1 cellular context compared by ENCODE assay signal in the genomic region with DNA sequence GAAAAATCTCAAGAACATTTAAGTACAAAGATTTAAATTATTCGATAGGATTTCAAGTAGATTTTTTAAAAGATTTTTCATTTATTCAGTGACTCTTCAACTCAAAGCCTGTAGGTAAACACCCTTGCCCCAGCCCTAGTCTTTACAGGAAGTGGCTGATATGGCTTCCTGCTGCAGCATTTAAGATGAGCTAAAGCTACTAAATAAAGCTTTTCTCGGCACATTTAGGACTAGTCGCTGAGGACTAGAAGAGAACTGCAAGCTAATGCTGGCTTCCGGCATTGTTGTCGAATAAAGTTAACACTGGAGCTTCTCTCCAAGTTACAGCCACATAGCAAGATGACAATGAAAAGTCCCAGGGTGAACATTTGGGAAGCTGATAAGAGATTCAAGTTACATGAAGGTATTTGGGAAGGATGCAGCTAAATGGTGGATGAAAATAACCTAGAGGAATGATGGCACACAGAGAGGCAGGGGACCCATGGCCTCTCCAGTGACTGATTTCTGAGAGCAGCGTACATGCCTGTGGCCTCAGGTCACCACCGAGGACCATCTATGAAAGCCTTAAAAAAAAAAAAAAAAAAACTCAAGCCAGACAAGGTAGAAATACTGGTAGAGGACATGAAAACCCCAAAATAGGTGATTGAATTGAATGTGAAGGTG.
TF ChIP-seq lines count a peak whose summit lies in the region.

No MANE protein-coding gene starts in this region.

TF ChIP-seq in SK-N-SH, 30 proteins besides CTCF, POLR2A, EP300 and RAD21:
- TF ChIP-seq TCF12 (IDR thresholded peaks at IDR 0.05) (no peak), FOXJ3 (CRISPR knock-in tag; IDR thresholded peaks at IDR 0.05) (no peak), NRF1 (IDR thresholded peaks at IDR 0.05; ENCODE audit: low read depth, low read length) (no peak)
- TF ChIP-seq, protein P1, sequence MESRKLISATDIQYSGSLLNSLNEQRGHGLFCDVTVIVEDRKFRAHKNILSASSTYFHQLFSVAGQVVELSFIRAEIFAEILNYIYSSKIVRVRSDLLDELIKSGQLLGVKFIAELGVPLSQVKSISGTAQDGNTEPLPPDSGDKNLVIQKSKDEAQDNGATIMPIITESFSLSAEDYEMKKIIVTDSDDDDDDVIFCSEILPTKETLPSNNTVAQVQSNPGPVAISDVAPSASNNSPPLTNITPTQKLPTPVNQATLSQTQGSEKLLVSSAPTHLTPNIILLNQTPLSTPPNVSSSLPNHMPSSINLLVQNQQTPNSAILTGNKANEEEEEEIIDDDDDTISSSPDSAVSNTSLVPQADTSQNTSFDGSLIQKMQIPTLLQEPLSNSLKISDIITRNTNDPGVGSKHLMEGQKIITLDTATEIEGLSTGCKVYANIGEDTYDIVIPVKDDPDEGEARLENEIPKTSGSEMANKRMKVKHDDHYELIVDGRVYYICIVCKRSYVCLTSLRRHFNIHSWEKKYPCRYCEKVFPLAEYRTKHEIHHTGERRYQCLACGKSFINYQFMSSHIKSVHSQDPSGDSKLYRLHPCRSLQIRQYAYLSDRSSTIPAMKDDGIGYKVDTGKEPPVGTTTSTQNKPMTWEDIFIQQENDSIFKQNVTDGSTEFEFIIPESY (IDR thresholded peaks at IDR 0.05; ENCODE audit: borderline replicate concordance, low read depth): no peak
TF ChIP-seq in SK-N-SH: peak in this region for 0.
